2 cellular contexts compared by ENCODE assay signal in the genomic region with DNA sequence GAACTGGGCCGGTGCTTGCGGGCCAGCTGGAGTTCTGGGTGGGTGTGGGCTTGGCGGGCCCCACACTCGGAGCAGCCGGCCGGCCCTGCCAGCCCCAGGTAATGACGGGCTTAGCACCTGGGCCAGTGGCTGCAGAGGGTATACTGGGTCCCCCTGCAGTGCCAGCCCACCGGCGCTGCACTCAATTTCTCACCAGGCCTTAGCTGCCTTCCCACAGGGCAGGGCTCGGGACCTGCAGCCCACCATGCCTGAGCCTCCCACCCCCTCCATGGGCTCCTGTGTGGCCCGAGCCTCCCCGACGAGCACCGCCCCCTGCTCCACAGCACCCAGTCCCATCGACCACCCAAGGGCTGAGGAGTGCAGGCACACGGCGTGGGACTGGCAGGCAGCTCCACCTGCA. TPM values are rescaled to one million over a fixed set of nuclear protein-coding genes. Genes with fewer than 3 reads are reported as not detected.
"Had no signal": no experiment of that assay in that cellular context is flagged by ENCODE, and none has a peak within 500 bp of the region (broad histone marks: within the 10 kb centered on the region; RNA-seq: fewer than 3 reads in every experiment).

No MANE protein-coding gene starts in this region.

RNA-seq across cellular contexts. Expression of a gene that starts 50.3 kb away (rescaled TPM):
- total RNA-seq: G401, GM12878 had no signal
- polyA plus RNA-seq: GM12878 had no signal
